In the genomic region with DNA sequence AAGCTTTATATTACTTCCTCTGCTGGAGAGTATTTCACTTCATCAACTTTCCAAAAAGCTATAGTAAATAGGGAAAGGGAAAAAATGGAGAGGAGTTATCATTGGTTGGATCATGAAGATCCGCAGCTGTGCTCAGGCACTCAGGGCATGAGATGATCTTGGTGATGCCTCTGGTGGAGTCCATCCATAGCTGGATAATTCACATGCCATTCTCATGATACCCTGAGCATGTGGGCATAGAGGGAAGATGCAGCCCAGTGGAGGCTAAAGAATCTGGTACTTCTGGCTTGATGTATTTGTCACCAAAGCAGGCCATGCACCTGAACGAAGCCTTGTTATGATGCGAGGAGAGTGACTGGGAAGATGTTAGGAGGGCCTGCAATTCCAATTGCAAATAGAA, we compare ENCODE assay signal across 1 cellular context.
TF ChIP-seq lines count a peak whose summit lies in the region.

No MANE protein-coding gene starts in this region.

TF ChIP-seq in K562, 482 proteins besides CTCF, POLR2A, EP300 and RAD21:
- TF ChIP-seq SRSF9 (IDR thresholded peaks at IDR 0.05; ENCODE audit: borderline replicate concordance, low read depth, low read length) (no peak), IRF2 (CRISPR knock-in tag; IDR thresholded peaks at IDR 0.05) (no peak), ZNF77 (CRISPR knock-in tag; IDR thresholded peaks at IDR 0.05) (no peak), RFX5 (IDR thresholded peaks at IDR 0.05; ENCODE audit: low read depth, low read length) (no peak), ZNF778 (CRISPR knock-in tag; IDR thresholded peaks at IDR 0.05) (no peak), SAFB (IDR thresholded peaks at IDR 0.05; ENCODE audit: borderline replicate concordance, low read depth, low read length) (no peak), ADNP (tag; IDR thresholded peaks at IDR 0.05) (no peak), RBM22 (IDR thresholded peaks at IDR 0.05; ENCODE audit: low read depth, low read length, poor library complexity, severe bottlenecking) (no peak), IRF9 (tag; IDR thresholded peaks at IDR 0.05) (no peak), NR2C2 (CRISPR knock-in tag; IDR thresholded peaks at IDR 0.05) (no peak), NR2C2 (tag; IDR thresholded peaks at IDR 0.05) (no peak), PML (IDR thresholded peaks at IDR 0.05; ENCODE audit: low read length) (no peak), ZNF197 (CRISPR knock-in tag; IDR thresholded peaks at IDR 0.05; ENCODE audit: low read depth) (no peak), MCM5 (IDR thresholded peaks at IDR 0.05; ENCODE audit: low read depth) (no peak), ZNF143 (CRISPR knock-in tag; IDR thresholded peaks at IDR 0.05) (no peak), THRB (CRISPR knock-in tag; conservative IDR thresholded peaks at IDR 0.05) (no peak)
- TF ChIP-seq, protein P1, sequence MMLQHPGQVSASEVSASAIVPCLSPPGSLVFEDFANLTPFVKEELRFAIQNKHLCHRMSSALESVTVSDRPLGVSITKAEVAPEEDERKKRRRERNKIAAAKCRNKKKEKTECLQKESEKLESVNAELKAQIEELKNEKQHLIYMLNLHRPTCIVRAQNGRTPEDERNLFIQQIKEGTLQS (IDR thresholded peaks at IDR 0.05) = no peak
- TF ChIP-seq, protein P1 (CRISPR knock-in tag; conservative IDR thresholded peaks at IDR 0.05) = no peak
